1 cellular context compared by ENCODE assay signal in the genomic region with DNA sequence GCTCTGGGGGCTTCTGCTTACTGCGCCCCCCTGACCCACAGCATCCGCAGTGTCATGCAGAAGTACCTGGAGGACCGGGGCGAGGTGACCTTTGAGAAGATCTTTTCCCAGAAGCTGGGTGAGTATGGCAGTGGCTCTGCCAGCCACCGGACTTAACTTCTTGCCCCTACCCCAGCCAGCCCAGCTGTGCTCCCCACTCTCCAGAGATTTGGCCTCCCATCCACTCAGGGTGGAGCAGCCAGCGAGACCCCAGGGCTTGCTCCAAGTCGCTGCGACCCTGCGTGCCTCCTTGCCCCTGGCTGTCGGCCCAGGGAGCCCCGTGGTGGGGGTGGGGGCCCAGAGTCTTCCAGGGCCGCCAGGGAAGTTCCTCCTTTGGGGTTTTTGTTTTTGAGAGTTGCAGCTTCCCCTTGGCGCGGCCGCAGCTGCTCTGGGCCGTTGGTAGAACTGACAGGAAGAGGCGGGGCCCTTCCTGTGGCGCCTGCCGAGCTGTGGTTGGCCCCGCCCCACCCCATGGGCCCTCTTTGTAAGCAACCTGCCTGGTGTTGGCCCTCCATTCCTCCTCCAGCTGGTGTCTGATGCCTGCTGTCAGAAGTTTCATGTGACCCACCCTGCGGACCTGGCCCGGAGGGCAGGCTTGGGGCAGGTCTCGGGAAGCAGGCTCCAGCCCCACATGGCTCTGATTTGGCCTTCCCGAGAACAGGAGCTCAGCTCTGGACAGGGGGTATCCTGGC.
A peak's percentile ranks its signal among the peaks of the same experiment; 100 is the strongest.
TF ChIP-seq lines count a peak whose summit lies in the region.

No MANE protein-coding gene starts in this region.

TF ChIP-seq in K562, 482 proteins besides CTCF, POLR2A, EP300 and RAD21 (continues in another document):
- TF ChIP-seq ZNF174 (CRISPR knock-in tag; IDR thresholded peaks at IDR 0.05) (no peak), SMARCC2 (IDR thresholded peaks at IDR 0.05; ENCODE audit: low read depth) (no peak), RBM25 (IDR thresholded peaks at IDR 0.05; ENCODE audit: low read depth, low read length, severe bottlenecking) (no peak), ZBTB8A (IDR thresholded peaks at IDR 0.05; ENCODE audit: partially characterized antibody) (no peak), CREBBP (IDR thresholded peaks at IDR 0.05; ENCODE audit: low read depth, low read length) (no peak), DMBX1 (CRISPR knock-in tag; IDR thresholded peaks at IDR 0.05; ENCODE audit: borderline replicate concordance) (peak; percentile 66), ZNF232 (CRISPR knock-in tag; IDR thresholded peaks at IDR 0.05) (no peak), E4F1 (CRISPR knock-in tag; IDR thresholded peaks at IDR 0.05; ENCODE audit: borderline replicate concordance) (peak; percentile 79), ELF2 (CRISPR knock-in tag; IDR thresholded peaks at IDR 0.05) (peak; percentile 81), ZSCAN29 (IDR thresholded peaks at IDR 0.05) (no peak), PRPF4 (IDR thresholded peaks at IDR 0.05; ENCODE audit: insufficient read depth, low read depth, low read length, poor library complexity, severe bottlenecking) (no peak), FOSL1 (tag; conservative IDR thresholded peaks at IDR 0.05) (peak; percentile 58), BCOR (IDR thresholded peaks at IDR 0.05) (no peak), SRSF3 (IDR thresholded peaks at IDR 0.05; ENCODE audit: insufficient read depth, low read length) (no peak), ELK1 (CRISPR knock-in tag; IDR thresholded peaks at IDR 0.05) (no peak), RBM17 (IDR thresholded peaks at IDR 0.05; ENCODE audit: borderline replicate concordance, low read depth, low read length) (no peak), SMAD4 (CRISPR knock-in tag; conservative IDR thresholded peaks at IDR 0.05) (peak; percentile 91), ZNF830 (CRISPR knock-in tag; IDR thresholded peaks at IDR 0.05) (peak; percentile 78; the same call in 1 of the 2 replicates), NR2C2 (CRISPR knock-in tag; IDR thresholded peaks at IDR 0.05) (no peak; the same call in 1 of the 2 replicates), NR2C2 (tag; IDR thresholded peaks at IDR 0.05) (peak; percentile 78), POLR3G (IDR thresholded peaks at IDR 0.05; ENCODE audit: extremely low read depth, insufficient read length, insufficient replicate concordance) (no peak), CREB5 (CRISPR knock-in tag; IDR thresholded peaks at IDR 0.05) (peak; percentile 80), ZBTB7A (IDR thresholded peaks at IDR 0.05; ENCODE audit: borderline replicate concordance, control insufficient read depth, low read depth, low read length) (peak; percentile 67; the same call in 1 of the 2 replicates), CSDE1 (IDR thresholded peaks at IDR 0.05) (no peak), THRB (CRISPR knock-in tag; conservative IDR thresholded peaks at IDR 0.05) (no peak), GATA2 (CRISPR knock-in tag; IDR thresholded peaks at IDR 0.05) (no peak), CAMTA2 (CRISPR knock-in tag; conservative IDR thresholded peaks at IDR 0.05) (0 out of 2 replicates have a peak, but pooled peaks have one; percentile 69), RCOR1 (IDR thresholded peaks at IDR 0.05; ENCODE audit: borderline replicate concordance in 1 of 2, low read depth in 2 of 2, low read length in 2 of 2) (peak in 1 of 2 experiments; percentile 54; a peak in 1 of 4 replicates), SNRNP70 (optimal IDR thresholded peaks at IDR 0.05; ENCODE audit: low read depth, low read length) (no peak), TAF9B (IDR thresholded peaks at IDR 0.05; ENCODE audit: partially characterized antibody) (no peak), THRA (IDR thresholded peaks at IDR 0.05) (no peak), REST (CRISPR knock-in tag; IDR thresholded peaks at IDR 0.05; ENCODE audit: low read depth) (0 out of 2 replicates have a peak, but pooled peaks have one; percentile 39), ILF3 (IDR thresholded peaks at IDR 0.05; ENCODE audit: borderline replicate concordance) (no peak), KDM5B (IDR thresholded peaks at IDR 0.05; ENCODE audit: insufficient replicate concordance, low read depth, low read length) (peak; percentile 57)
- TF ChIP-seq, protein P1, sequence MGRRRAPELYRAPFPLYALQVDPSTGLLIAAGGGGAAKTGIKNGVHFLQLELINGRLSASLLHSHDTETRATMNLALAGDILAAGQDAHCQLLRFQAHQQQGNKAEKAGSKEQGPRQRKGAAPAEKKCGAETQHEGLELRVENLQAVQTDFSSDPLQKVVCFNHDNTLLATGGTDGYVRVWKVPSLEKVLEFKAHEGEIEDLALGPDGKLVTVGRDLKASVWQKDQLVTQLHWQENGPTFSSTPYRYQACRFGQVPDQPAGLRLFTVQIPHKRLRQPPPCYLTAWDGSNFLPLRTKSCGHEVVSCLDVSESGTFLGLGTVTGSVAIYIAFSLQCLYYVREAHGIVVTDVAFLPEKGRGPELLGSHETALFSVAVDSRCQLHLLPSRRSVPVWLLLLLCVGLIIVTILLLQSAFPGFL (CRISPR knock-in tag; IDR thresholded peaks at IDR 0.05) = no peak
- TF ChIP-seq, protein P2, sequence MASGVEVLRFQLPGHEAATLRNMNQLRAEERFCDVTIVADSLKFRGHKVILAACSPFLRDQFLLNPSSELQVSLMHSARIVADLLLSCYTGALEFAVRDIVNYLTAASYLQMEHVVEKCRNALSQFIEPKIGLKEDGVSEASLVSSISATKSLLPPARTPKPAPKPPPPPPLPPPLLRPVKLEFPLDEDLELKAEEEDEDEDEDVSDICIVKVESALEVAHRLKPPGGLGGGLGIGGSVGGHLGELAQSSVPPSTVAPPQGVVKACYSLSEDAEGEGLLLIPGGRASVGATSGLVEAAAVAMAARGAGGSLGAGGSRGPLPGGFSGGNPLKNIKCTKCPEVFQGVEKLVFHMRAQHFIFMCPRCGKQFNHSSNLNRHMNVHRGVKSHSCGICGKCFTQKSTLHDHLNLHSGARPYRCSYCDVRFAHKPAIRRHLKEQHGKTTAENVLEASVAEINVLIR (CRISPR knock-in tag; IDR thresholded peaks at IDR 0.05) = peak; percentile 55
- TF ChIP-seq, protein P3, sequence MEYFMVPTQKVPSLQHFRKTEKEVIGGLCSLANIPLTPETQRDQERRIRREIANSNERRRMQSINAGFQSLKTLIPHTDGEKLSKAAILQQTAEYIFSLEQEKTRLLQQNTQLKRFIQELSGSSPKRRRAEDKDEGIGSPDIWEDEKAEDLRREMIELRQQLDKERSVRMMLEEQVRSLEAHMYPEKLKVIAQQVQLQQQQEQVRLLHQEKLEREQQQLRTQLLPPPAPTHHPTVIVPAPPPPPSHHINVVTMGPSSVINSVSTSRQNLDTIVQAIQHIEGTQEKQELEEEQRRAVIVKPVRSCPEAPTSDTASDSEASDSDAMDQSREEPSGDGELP (CRISPR knock-in tag; IDR thresholded peaks at IDR 0.05; ENCODE audit: borderline replicate concordance) = peak; percentile 97
- TF ChIP-seq, protein P4, sequence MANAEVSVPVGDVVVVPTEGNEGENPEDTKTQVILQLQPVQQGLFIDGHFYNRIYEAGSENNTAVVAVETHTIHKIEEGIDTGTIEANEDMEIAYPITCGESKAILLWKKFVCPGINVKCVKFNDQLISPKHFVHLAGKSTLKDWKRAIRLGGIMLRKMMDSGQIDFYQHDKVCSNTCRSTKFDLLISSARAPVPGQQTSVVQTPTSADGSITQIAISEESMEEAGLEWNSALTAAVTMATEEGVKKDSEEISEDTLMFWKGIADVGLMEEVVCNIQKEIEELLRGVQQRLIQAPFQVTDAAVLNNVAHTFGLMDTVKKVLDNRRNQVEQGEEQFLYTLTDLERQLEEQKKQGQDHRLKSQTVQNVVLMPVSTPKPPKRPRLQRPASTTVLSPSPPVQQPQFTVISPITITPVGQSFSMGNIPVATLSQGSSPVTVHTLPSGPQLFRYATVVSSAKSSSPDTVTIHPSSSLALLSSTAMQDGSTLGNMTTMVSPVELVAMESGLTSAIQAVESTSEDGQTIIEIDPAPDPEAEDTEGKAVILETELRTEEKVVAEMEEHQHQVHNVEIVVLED (CRISPR knock-in tag; IDR thresholded peaks at IDR 0.05) = 0 out of 2 replicates have a peak, but pooled peaks have one; percentile 36
- TF ChIP-seq, protein P5, sequence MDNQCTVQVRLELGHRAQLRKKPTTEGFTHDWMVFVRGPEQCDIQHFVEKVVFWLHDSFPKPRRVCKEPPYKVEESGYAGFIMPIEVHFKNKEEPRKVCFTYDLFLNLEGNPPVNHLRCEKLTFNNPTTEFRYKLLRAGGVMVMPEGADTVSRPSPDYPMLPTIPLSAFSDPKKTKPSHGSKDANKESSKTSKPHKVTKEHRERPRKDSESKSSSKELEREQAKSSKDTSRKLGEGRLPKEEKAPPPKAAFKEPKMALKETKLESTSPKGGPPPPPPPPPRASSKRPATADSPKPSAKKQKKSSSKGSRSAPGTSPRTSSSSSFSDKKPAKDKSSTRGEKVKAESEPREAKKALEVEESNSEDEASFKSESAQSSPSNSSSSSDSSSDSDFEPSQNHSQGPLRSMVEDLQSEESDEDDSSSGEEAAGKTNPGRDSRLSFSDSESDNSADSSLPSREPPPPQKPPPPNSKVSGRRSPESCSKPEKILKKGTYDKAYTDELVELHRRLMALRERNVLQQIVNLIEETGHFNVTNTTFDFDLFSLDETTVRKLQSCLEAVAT (IDR thresholded peaks at IDR 0.05) = no peak
